Comparison of ENCODE assay signal across 20 cellular contexts in genomic region chr12:87670448-87670847, GRCh38.
DNase-seq lines count a peak whose midpoint lies in the region; ATAC-seq, FAIRE-seq and TF ChIP-seq lines count a peak whose summit lies in the region.
"Had no signal": no experiment of that assay in that cellular context is flagged by ENCODE, and none has a peak within 500 bp of the region (broad histone marks: within the 10 kb centered on the region; RNA-seq: fewer than 3 reads in every experiment).

No MANE protein-coding gene starts in this region.

- H3K9me3 ChIP-seq in H1 (ENCODE audit: insufficient read depth in 2 of 2, low read depth in 1 of 2, low read length in 1 of 2) (no peaks in the 10 kb centered on the region), transverse colon (no peaks in the 10 kb centered on the region)
- H3K9me3 ChIP-seq: BE2C, SJSA1 had no signal

- no peak overlapping the region for H3K14ac ChIP-seq in H1 (ENCODE audit: insufficient read length)

- no peak overlapping the region for H4K8ac ChIP-seq in H1 (ENCODE audit: extremely low read depth, insufficient read depth, low read length)

- H3K27me3 ChIP-seq in H1 (replicated peaks in 1 of 4; ENCODE audit: control insufficient read depth in 3 of 4, extremely low read depth in 1 of 4, insufficient read depth in 3 of 4, low read length in 3 of 4) (no peaks in the 10 kb centered on the region), transverse colon (no peaks in the 10 kb centered on the region)
- H3K27me3 ChIP-seq: BE2C, SJSA1 had no signal

- ATAC-seq in HG02623 (IDR thresholded peaks at IDR 0.05; ENCODE audit: unreplicated experiment): peak; percentile 47

- H2BK20ac ChIP-seq in H1 (ENCODE audit: low read length): no peak overlapping the region

- H3K27ac ChIP-seq in H1 (ENCODE audit: low read depth, low read length): no peak overlapping the region
- H3K27ac ChIP-seq in transverse colon: no peak overlapping the region
- H3K27ac ChIP-seq: 22Rv1, GM23248, SJSA1 had no signal

- no peak overlapping the region for H3K9ac ChIP-seq in H1 (replicated peaks in 1 of 4; ENCODE audit: extremely low read depth in 1 of 4, low read depth in 3 of 4, low read length in 3 of 4)
- H3K9ac ChIP-seq: GM23248 had no signal

- H2AFZ ChIP-seq in H1 (ENCODE audit: low read length): no peak overlapping the region; the same call in 1 of the 2 replicates
- H2AFZ ChIP-seq: GM23248 had no signal

- TF ChIP-seq POLR2A in H1 (IDR thresholded peaks at IDR 0.05; ENCODE audit: control extremely low read depth in 1 of 2, low read depth in 2 of 2, low read length in 2 of 2) (no peak), transverse colon (IDR thresholded peaks at IDR 0.05) (no peak)

- TF ChIP-seq CTCF in H1 (IDR thresholded peaks at IDR 0.05; ENCODE audit: control extremely low read depth in 1 of 3, insufficient read depth in 1 of 3, low read depth in 1 of 3, low read length in 3 of 3): no peak
- TF ChIP-seq CTCF in transverse colon (IDR thresholded peaks at IDR 0.05): no peak

- FAIRE-seq in H1 (lab: Jason Lieb, UNC): no peak
- FAIRE-seq: GM12891 had no signal

- in situ Hi-C loops in transverse colon (cut with MboI; ENCODE audit: low pct_ligation_motif_present in 1 of 4, low pct_unique_long_range_greater_than_20kb in 1 of 4, low sequenced_read_pairs in 3 of 4): loop anchor here in 1 of 4 donors (25.0 kb wide), 1 partner anchor 408 kb away; no protein-coding TSS in a partner anchor

- TF ChIP-seq RAD21 in H1 (IDR thresholded peaks at IDR 0.05 in 1 of 2, conservative IDR thresholded peaks at IDR 0.05 in 1 of 2; ENCODE audit: low read depth in 2 of 2, low read length in 2 of 2): no peak

- H2BK5ac ChIP-seq in H1 (ENCODE audit: low read depth, low read length): no peak overlapping the region

- H3K4me3 ChIP-seq in H1 (ENCODE audit: extremely low read depth in 1 of 4, insufficient read depth in 2 of 4, low read depth in 3 of 4, low read length in 4 of 4) (no peak overlapping the region), transverse colon (no peak overlapping the region)
- H3K4me3 ChIP-seq: GM23248, SJSA1 had no signal

- CTCF ChIA-PET in H1 (lab: Charles Lee; ENCODE audit: partially characterized antibody): no interaction called here

- no peaks in the 10 kb centered on the region for H4K20me1 ChIP-seq in H1 (replicated peaks in 1 of 2; ENCODE audit: control insufficient read depth in 1 of 2, insufficient read depth in 2 of 2, low read length in 2 of 2)

- H3K79me2 ChIP-seq in H1 (ENCODE audit: control insufficient read depth in 1 of 2, insufficient read depth in 2 of 2, low read length in 2 of 2): no peaks in the 10 kb centered on the region

- H2BK15ac ChIP-seq in H1 (ENCODE audit: low read length): no peak overlapping the region

- POLR2A ChIA-PET in H1 (lab: Charles Lee; ENCODE audit: partially characterized antibody): no interaction called here

- H3K18ac ChIP-seq in H1 (ENCODE audit: extremely low read depth, low read length): no peak overlapping the region

- no peaks in the 10 kb centered on the region for H3K23me2 ChIP-seq in H1 (ENCODE audit: low read depth, low read length)

- H3K36me3 ChIP-seq in H1 (ENCODE audit: control insufficient read depth in 2 of 4, insufficient read depth in 4 of 4, low read length in 3 of 4) (no peaks in the 10 kb centered on the region), transverse colon (no peaks in the 10 kb centered on the region)
- H3K36me3 ChIP-seq: BE2C, SJSA1 had no signal

- WGBS in H1 (ENCODE audit: extremely low coverage in 1 of 2, insufficient coverage in 1 of 2, insufficient read length in 1 of 2, insufficient replicate concordance in 2 of 2, low coverage in 1 of 2, low lambda C conversion rate in 2 of 2, missing lambda C conversion rate in 1 of 2), 2 experiments: 91% methylated on average over 7 of the region's 7 CpGs; no CpG with 5 or more reads in 1 of the 2 experiments
- 85 to 93% methylated on average over 7 of the region's 7 CpGs for WGBS in transverse colon (ENCODE audit: low coverage in 1 of 2), 2 donors

- H3K23ac ChIP-seq in H1 (ENCODE audit: insufficient read length): no peak overlapping the region

- H3K4me2 ChIP-seq in H1 (ENCODE audit: insufficient read depth in 1 of 2, low read depth in 2 of 2, low read length in 2 of 2): no peak overlapping the region

- DNase-seq in NCI-H1417 (lab: John Stamatoyannopoulos, UW) (peak in 2 of 3 experiments; percentile 12 to 38), NCI-H1417 treated with DMSO at 0.1 percent for 48 hours (lab: John Stamatoyannopoulos, UW) (no peak), NCI-H748 (lab: John Stamatoyannopoulos, UW; ENCODE audit: unreplicated experiment) (peak; percentile 99), H1 (ENCODE audit: low read depth in 1 of 2, low spot score in 2 of 2) (no peak), transverse colon (no peak), KG1 (lab: John Stamatoyannopoulos, UW) (no peak), NCI-H1694 treated with DMSO at 0.1 percent for 48 hours (lab: John Stamatoyannopoulos, UW) (no peak)
- DNase-seq: BE2C; Calu3; CD4-positive, alpha-beta T cell; DMS79; GDM1; GM23248; NCI-H1436 treated with DMSO at 0.1 percent for 48 hours; NCI-H446 treated with DMSO at 0.1 percent for 48 hours; SW 1271 had no signal

- no peak overlapping the region for H4K91ac ChIP-seq in H1 (replicated peaks; ENCODE audit: insufficient read length, low read length)

- H3K56ac ChIP-seq in H1 (replicated peaks; ENCODE audit: insufficient read length, low read depth, low read length): no peak overlapping the region

- no peak overlapping the region for H2BK120ac ChIP-seq in H1 (replicated peaks; ENCODE audit: low read depth, low read length)

- H2AK5ac ChIP-seq in H1 (ENCODE audit: low read depth, low read length): no peak overlapping the region

- H4K5ac ChIP-seq in H1 (ENCODE audit: insufficient read length, low read depth, low read length): no peak overlapping the region

- no peaks in the 10 kb centered on the region for H3K79me1 ChIP-seq in H1 (ENCODE audit: low read depth, low read length)

- intact Hi-C loops in transverse colon (cut with DNase I; ENCODE audit: low total_unique reads): no loop called here

- TF ChIP-seq EP300 in H1 (IDR thresholded peaks at IDR 0.05; ENCODE audit: borderline replicate concordance in 1 of 2, low read depth in 2 of 2, low read length in 2 of 2) (no peak), transverse colon (IDR thresholded peaks at IDR 0.05; ENCODE audit: low read depth) (no peak)

- H3K4ac ChIP-seq in H1 (replicated peaks; ENCODE audit: insufficient read length, low read depth, low read length): no peak overlapping the region

- H2BK12ac ChIP-seq in H1 (ENCODE audit: low read depth, low read length): no peak overlapping the region

- no peaks in the 10 kb centered on the region for H3K4me1 ChIP-seq in H1 (replicated peaks in 1 of 4; ENCODE audit: control insufficient read depth in 3 of 4, insufficient read depth in 4 of 4, low read length in 3 of 4)
- no peaks in the 10 kb centered on the region for H3K4me1 ChIP-seq in transverse colon
- H3K4me1 ChIP-seq: BE2C, SJSA1 had no signal

TF ChIP-seq in H1, 55 proteins besides CTCF, POLR2A, EP300 and RAD21:
- TF ChIP-seq GTF2F1 (IDR thresholded peaks at IDR 0.05; ENCODE audit: borderline replicate concordance, low read depth, low read length): no peak
- peak; percentile 70; the same call in 1 of the 2 replicates for TF ChIP-seq SP1 (IDR thresholded peaks at IDR 0.05; ENCODE audit: low read depth, low read length)
TF ChIP-seq in H1: peak in this region for 1.

Comparison
In these comparisons a context has a peak if more than half of its experiments do, and no peak if none do; other contexts are left out.
1. DNase-seq: peak in NCI-H1417 (2 of 3) and NCI-H748 (single experiment); none in NCI-H1417 treated with DMSO at 0.1 percent for 48 hours (single experiment), H1 (0 of 2), transverse colon (single experiment), KG1 (single experiment) and NCI-H1694 treated with DMSO at 0.1 percent for 48 hours (single experiment).